ENCODE assay signal across 15 cellular contexts in genomic region chr15:40650479-40650878, GRCh38.
"Had no signal": no experiment of that assay in that cellular context is flagged by ENCODE, and none has a peak within 500 bp of the region (broad histone marks: within the 10 kb centered on the region; RNA-seq: fewer than 3 reads in every experiment).

No MANE protein-coding gene starts in this region.

- H3K36me3 ChIP-seq: esophagus muscularis mucosa, prostate gland, stomach, upper lobe of left lung had no signal

- H3K4me3 ChIP-seq: coronary artery, esophagus muscularis mucosa, prostate gland, stomach, testis, upper lobe of left lung had no signal

- H3K4me1 ChIP-seq: esophagus muscularis mucosa, prostate gland, stomach, testis, upper lobe of left lung had no signal

- ATAC-seq: activated CD4-positive, CD25-positive, alpha-beta regulatory T cell treated with anti-CD3 and anti-CD28 coated beads, Interleukin-2, amount 50 U/mL, for 24 hours; left ventricle myocardium superior; right cardiac atrium had no signal

- H3K4me1 Mint-ChIP-seq: nephron had no signal

- H3K9me3 ChIP-seq: esophagus muscularis mucosa, prostate gland, stomach, testis, upper lobe of left lung had no signal

- DNase-seq: activated naive CD4-positive, alpha-beta T cell treated with anti-CD3 and anti-CD28 coated beads for 36 hours; activated T-cell treated with anti-CD3 and anti-CD28 coated beads for 4 hours; hippocampal formation; left ventricle myocardium superior; mesenchymal stem cell; right cardiac atrium; stomach; testis; upper lobe of left lung had no signal

- H3K9me3 Mint-ChIP-seq: activated naive CD4-positive, alpha-beta T cell treated with anti-CD3 and anti-CD28 coated beads for 36 hours; activated T-helper 2 cell treated with anti-CD3 and anti-CD28 coated beads, Interferon-gamma antibody, Interleukin-2, Interleukin-4, amounts not matched to agents 10 μg/mL and 5 μg/mL and 100 μg/mL, durations not matched to agents 14 hours and 24 hours and 36 hours; nephron had no signal

- H3K4me3 Mint-ChIP-seq: activated naive CD4-positive, alpha-beta T cell treated with anti-CD3 and anti-CD28 coated beads for 36 hours; nephron had no signal

- H3K27ac Mint-ChIP-seq: activated naive CD4-positive, alpha-beta T cell treated with anti-CD3 and anti-CD28 coated beads for 36 hours; activated T-helper 2 cell treated with anti-CD3 and anti-CD28 coated beads, Interferon-gamma antibody, Interleukin-2, Interleukin-4, amounts not matched to agents 10 μg/mL and 5 μg/mL and 100 μg/mL, durations not matched to agents 14 hours and 24 hours and 36 hours had no signal

- H3K27ac ChIP-seq: coronary artery, esophagus muscularis mucosa, prostate gland, stomach, testis, upper lobe of left lung had no signal

- H3K27me3 ChIP-seq: esophagus muscularis mucosa, stomach, testis, upper lobe of left lung had no signal
